ENCODE assay signal across 26 cellular contexts in the genomic region with DNA sequence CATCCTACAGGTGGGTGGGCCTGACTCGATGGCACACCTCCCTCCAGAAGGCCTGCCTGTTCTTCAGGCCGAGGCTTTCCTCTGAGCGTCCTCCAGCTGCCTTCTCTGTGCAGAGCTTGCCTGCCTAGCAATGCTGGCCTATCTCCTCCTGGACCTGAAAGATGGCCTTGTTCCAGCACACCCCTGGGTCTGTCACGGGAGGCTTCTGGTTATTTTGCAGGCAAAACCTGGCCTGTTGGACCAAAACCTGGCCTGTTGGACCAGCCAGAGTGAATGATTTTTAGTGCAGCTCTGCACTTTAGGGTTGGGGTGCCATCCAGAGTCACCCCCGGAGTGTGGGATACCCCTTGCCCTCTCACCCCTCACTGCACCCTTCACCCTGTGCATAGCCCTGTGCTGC.
"Had no signal": no experiment of that assay in that cellular context is flagged by ENCODE, and none has a peak within 500 bp of the region (broad histone marks: within the 10 kb centered on the region; RNA-seq: fewer than 3 reads in every experiment).

No MANE protein-coding gene starts in this region.

- H3K4me2 ChIP-seq: hepatocyte had no signal

- H3K4me3 ChIP-seq: hepatocyte, left ventricle myocardium inferior, lung, mucosa of descending colon, pancreas, prostate gland, skin epidermis, stomach, testis, thyroid gland, transverse colon, upper lobe of left lung had no signal

- ATAC-seq: mucosa of descending colon; naive thymus-derived CD4-positive, alpha-beta T cell; natural killer cell treated with Interleukin-12 subunit alpha and Interleukin-12 subunit beta and Interleukin-15 and Interleukin-18, amount 100 ng/mL, for 72 hours; pancreas; sciatic nerve; stimulated activated naive B cell treated with anti-CD40 and anti-IgM and Interleukin-4, amounts not matched to agents 10 μg/mL and 1 μg/mL and 100 μg/mL, for 72 hours; stimulated activated naive CD8-positive, alpha-beta T cell treated with anti-CD3 and anti-CD28 coated beads, Interleukin-15, Interleukin-2, amounts not matched to agents 100 U/mL and 50 U/mL, for 24 hours had no signal

- H3K36me3 ChIP-seq: left ventricle myocardium inferior, pancreas, prostate gland, stomach, thyroid gland, transverse colon, upper lobe of left lung had no signal

- H3K27me3 ChIP-seq: hepatocyte, pancreas, stomach, testis, thyroid gland, transverse colon, upper lobe of left lung had no signal

- H3K4me1 ChIP-seq: left ventricle myocardium inferior, pancreas, prostate gland, stomach, testis, thyroid gland, transverse colon, upper lobe of left lung had no signal

- H3K79me2 ChIP-seq: hepatocyte had no signal

- DNase-seq: islet precursor cell; left ventricle myocardium inferior; midbrain; mucosa of descending colon; naive thymus-derived CD4-positive, alpha-beta T cell; pancreas; posterior cingulate gyrus; retina; right cardiac atrium; stimulated activated CD4-positive, alpha-beta T cell treated with anti-CD3 and anti-CD28 coated beads, Interleukin-12 subunit alpha, Interleukin-12 subunit beta, amount 100 ng/mL, for 4 hours; stimulated activated CD4-positive, alpha-beta T cell treated with anti-CD3 and anti-CD28 coated beads, Interleukin-15, amount 100 ng/mL, for 24 hours; stimulated activated CD4-positive, alpha-beta T cell treated with anti-CD3 and anti-CD28 coated beads, Interleukin-2, amount 100 ng/mL, for 24 hours; stimulated activated CD4-positive, alpha-beta T cell treated with anti-CD3 and anti-CD28 coated beads, Interleukin-4, amount 100 ng/mL, for 1 hour; stimulated activated naive B cell treated with anti-CD40 and anti-IgM and Interleukin-4, amounts not matched to agents 10 μg/mL and 1 μg/mL and 100 μg/mL, for 72 hours; stimulated activated naive CD8-positive, alpha-beta T cell treated with anti-CD3 and anti-CD28 coated beads, Interleukin-15, Interleukin-2, amounts not matched to agents 100 U/mL and 50 U/mL, for 24 hours; stomach; testis; thyroid gland; transverse colon; upper lobe of left lung had no signal

- H2AFZ ChIP-seq: hepatocyte had no signal

- H3K27ac ChIP-seq: hepatocyte, left ventricle myocardium inferior, pancreas, prostate gland, skin epidermis, stomach, testis, thyroid gland, transverse colon, upper lobe of left lung had no signal

- H3K9me3 ChIP-seq: left ventricle myocardium inferior, mucosa of descending colon, pancreas, prostate gland, stomach, testis, thyroid gland, transverse colon, upper lobe of left lung had no signal
